Comparison of ENCODE assay signal across 22 cellular contexts in the genomic region with DNA sequence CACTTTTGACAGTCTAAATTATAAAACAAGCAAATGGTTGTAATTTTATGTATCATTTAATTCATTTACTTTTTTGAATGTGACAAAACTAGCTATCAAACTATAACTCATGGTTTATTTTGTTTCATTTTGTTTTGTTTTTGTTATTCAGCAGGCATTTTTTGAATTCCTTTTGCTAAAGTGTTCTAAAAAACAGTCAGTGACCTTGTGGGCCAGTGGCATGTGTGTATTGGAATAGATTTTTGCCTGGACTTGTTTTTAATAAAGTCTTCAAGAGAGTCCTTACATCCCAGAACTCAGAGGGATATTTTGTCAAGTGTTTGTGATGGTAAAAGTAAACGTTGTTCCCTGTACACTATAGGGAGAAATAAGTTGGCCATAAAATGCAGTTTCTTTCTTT.
DNase-seq lines count a peak whose midpoint lies in the region; FAIRE-seq and TF ChIP-seq lines count a peak whose summit lies in the region.
"Had no signal": no experiment of that assay in that cellular context is flagged by ENCODE, and none has a peak within 500 bp of the region (broad histone marks: within the 10 kb centered on the region; RNA-seq: fewer than 3 reads in every experiment).

No MANE protein-coding gene starts in this region.

- no peak overlapping the region for H3K27ac ChIP-seq in WERI-Rb-1
- H3K27ac ChIP-seq: BLaER1, esophagus squamous epithelium, HL-60, pancreas had no signal

- no peaks in the 10 kb centered on the region for H3K27me3 ChIP-seq in WERI-Rb-1 (ENCODE audit: insufficient read depth, low read depth, severe bottlenecking)
- H3K27me3 ChIP-seq: BLaER1, esophagus squamous epithelium, pancreas had no signal

- no peaks in the 10 kb centered on the region for H3K36me3 ChIP-seq in WERI-Rb-1
- H3K36me3 ChIP-seq: BLaER1, esophagus squamous epithelium, pancreas had no signal

- DNase-seq in GM04503 (ENCODE audit: low read depth) (peak; percentile 29), amniotic epithelial cell (ENCODE audit: low read depth) (peak; percentile 36), fibroblast of gingiva (ENCODE audit: low read depth) (peak; percentile 38), renal cortical epithelial cell (ENCODE audit: low read depth) (peak; percentile 36), H54 (ENCODE audit: insufficient read length, low spot score) (no peak), WERI-Rb-1 (no peak), iPS-NIHi11 (ENCODE audit: low spot score) (no peak)
- DNase-seq: activated CD4-positive, alpha-beta T cell treated with anti-CD3 and anti-CD28 coated beads for 4 hours; caudate nucleus; esophagus squamous epithelium; hypothalamus; kidney; naive thymus-derived CD4-positive, alpha-beta T cell; NCI-H187; NK-92 treated with Interleukin-12 subunit alpha and Interleukin-12 subunit beta, amount 100 ng/mL, for 24 hours; pancreas; stimulated activated CD4-positive, alpha-beta T cell treated with anti-CD3 and anti-CD28 coated beads, Interleukin-1b, Interleukin-23, amount 100 ng/mL, for 48 hours; stimulated activated naive CD4-positive, alpha-beta T cell treated with Interleukin-2 at 50 U/mL for 16 hours; trophoblast cell had no signal

- FAIRE-seq in H54 (lab: Jason Lieb, UNC) = no peak
- FAIRE-seq: GM19239 had no signal

- H3K4me3 ChIP-seq in WERI-Rb-1 (ENCODE audit: low read depth, low read length) = no peak overlapping the region
- H3K4me3 ChIP-seq: BLaER1, esophagus squamous epithelium, pancreas had no signal

- H3K9me3 ChIP-seq in WERI-Rb-1 (ENCODE audit: severe bottlenecking) = no peaks in the 10 kb centered on the region
- H3K9me3 ChIP-seq: BLaER1, esophagus squamous epithelium, pancreas had no signal

- no peak for TF ChIP-seq POLR2A in H54 (IDR thresholded peaks at IDR 0.05; ENCODE audit: low read depth, low read length)

- no peak for TF ChIP-seq CTCF in WERI-Rb-1 (IDR thresholded peaks at IDR 0.05; ENCODE audit: low read depth, low read length)

Comparison
In these comparisons a context has a peak if more than half of its experiments do, and no peak if none do; other contexts are left out.
1. DNase-seq: peak in GM04503 (single experiment), amniotic epithelial cell (single experiment), fibroblast of gingiva (single experiment) and renal cortical epithelial cell (single experiment); none in H54 (single experiment), WERI-Rb-1 (single experiment) and iPS-NIHi11 (single experiment).